ENCODE assay signal across 22 cellular contexts in the genomic region with DNA sequence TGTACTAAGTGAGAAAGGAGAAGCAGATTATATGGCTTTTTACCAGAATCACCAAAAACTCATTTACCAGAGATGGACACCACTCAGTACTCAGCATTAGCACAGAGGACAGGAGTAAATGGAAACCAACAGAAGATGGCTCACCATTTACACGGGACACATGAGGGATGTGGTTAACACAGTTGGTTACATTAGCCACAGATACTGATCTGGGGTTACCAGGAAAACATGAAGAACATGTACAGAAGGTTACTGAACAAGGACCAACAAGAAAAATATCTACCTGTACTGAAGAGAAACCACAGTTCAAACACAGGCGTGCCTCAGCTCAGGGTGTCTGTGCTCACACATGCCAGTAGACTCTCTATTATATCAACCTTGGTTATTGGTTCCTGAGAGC.
DNase-seq lines count a peak whose midpoint lies in the region; ATAC-seq, FAIRE-seq and TF ChIP-seq lines count a peak whose summit lies in the region.
"Had no signal": no experiment of that assay in that cellular context is flagged by ENCODE, and none has a peak within 500 bp of the region (broad histone marks: within the 10 kb centered on the region; RNA-seq: fewer than 3 reads in every experiment).

No MANE protein-coding gene starts in this region.

- no peaks in the 10 kb centered on the region for H3K79me2 ChIP-seq in GM12878 (ENCODE audit: control insufficient read depth, insufficient read depth, low read length)

- FAIRE-seq in GM12878 (lab: Jason Lieb, UNC), result no peak
- FAIRE-seq: A549, D721Med had no signal

- in situ Hi-C loops in GM12878 (cut with MboI), result no loop called here

- TF ChIP-seq EP300 in GM12878 (IDR thresholded peaks at IDR 0.05; ENCODE audit: borderline replicate concordance in 1 of 2, control insufficient read depth in 1 of 2, low read depth in 2 of 2, low read length in 2 of 2), result no peak

- no peaks in the 10 kb centered on the region for H3K27me3 ChIP-seq in GM12878 (replicated peaks in 1 of 2; ENCODE audit: control insufficient read depth in 2 of 2, insufficient read depth in 2 of 2, low read length in 1 of 2)
- H3K27me3 ChIP-seq: BE2C, Peyer's patch, SJSA1 had no signal

- H2AFZ ChIP-seq in GM12878 (ENCODE audit: control insufficient read depth, low read depth, low read length), result no peak overlapping the region

- intact Hi-C loops in GM12878 (cut with micrococcal nuclease; ENCODE audit: unreplicated experiment), result no loop called here
- intact Hi-C loops in activated naive CD4-positive, alpha-beta T cell treated with anti-CD3 and anti-CD28 coated beads for 36 hours (cut with micrococcal nuclease), result no loop called here

- H3K4me3 Mint-ChIP-seq in activated naive CD4-positive, alpha-beta T cell treated with anti-CD3 and anti-CD28 coated beads for 36 hours, result no peak overlapping the region
- H3K4me3 Mint-ChIP-seq: T-helper 1 cell treated with Interleukin-12 subunit alpha and Interleukin-12 subunit beta and Interleukin-4 antibody, amounts not matched to agents 30 μg/mL and 1 μg/mL, for 36 hours had no signal

- H3K4me1 ChIP-seq in GM12878 (ENCODE audit: control insufficient read depth, insufficient read depth, low read length), result no peaks in the 10 kb centered on the region
- H3K4me1 ChIP-seq: A549, Peyer's patch, SJSA1 had no signal

- no peak overlapping the region for H3K9ac ChIP-seq in GM12878 (ENCODE audit: control insufficient read depth, insufficient read depth, low read length)

- no peak overlapping the region for H3K4me3 ChIP-seq in GM12878
- H3K4me3 ChIP-seq: A549, Peyer's patch, SJSA1 had no signal

- no peaks in the 10 kb centered on the region for H4K20me1 ChIP-seq in GM12878 (ENCODE audit: control insufficient read depth, insufficient read depth)

- peaks cover 4% of the 10 kb centered on the region for H3K9me3 Mint-ChIP-seq in activated naive CD4-positive, alpha-beta T cell treated with anti-CD3 and anti-CD28 coated beads for 36 hours
- H3K9me3 Mint-ChIP-seq: T-helper 1 cell treated with Interleukin-12 subunit alpha and Interleukin-12 subunit beta and Interleukin-4 antibody, amounts not matched to agents 30 μg/mL and 1 μg/mL, for 36 hours had no signal

- 0% methylated on average over 2 of the region's 2 CpGs for WGBS in GM12878 (ENCODE audit: insufficient coverage, insufficient replicate concordance, low lambda C conversion rate, missing lambda C conversion rate)

- no peaks in the 10 kb centered on the region for H3K9me3 ChIP-seq in GM12878 (replicated peaks; ENCODE audit: control insufficient read depth, insufficient read depth, low read length)
- H3K9me3 ChIP-seq: A549, BE2C, Peyer's patch, SJSA1 had no signal

- no peak overlapping the region for H3K27ac ChIP-seq in GM12878 (ENCODE audit: control insufficient read depth, insufficient read depth)
- H3K27ac ChIP-seq: A549, Peyer's patch, SJSA1 had no signal

- POLR2A ChIA-PET in GM12878 (lab: Charles Lee), result no interaction called here

- no peak for TF ChIP-seq RAD21 in GM12878 (IDR thresholded peaks at IDR 0.05; ENCODE audit: insufficient read depth, low read depth, low read length)

- DNase-seq in GM12878 (ENCODE audit: low read depth, low spot score) (no peak), erythroblast (lab: John Stamatoyannopoulos, UW) (no peak), putamen (ENCODE audit: low spot score) (no peak)
- no peak for DNase-seq in activated naive CD4-positive, alpha-beta T cell treated with anti-CD3 and anti-CD28 coated beads for 36 hours
- DNase-seq: BE2C, EL, GF-D8, H7, NCI-H1105, NCI-H2029 treated with DMSO at 0.1 percent for 48 hours, NCI-H226, NCI-H510A treated with DMSO at 0.1 percent for 48 hours, NCI-H82, Peyer's patch had no signal

- H3K4me1 Mint-ChIP-seq in activated naive CD4-positive, alpha-beta T cell treated with anti-CD3 and anti-CD28 coated beads for 36 hours (ENCODE audit: low read depth), result no peaks in the 10 kb centered on the region

- ATAC-seq in GM18867 (IDR thresholded peaks at IDR 0.05; ENCODE audit: unreplicated experiment), result peak; percentile 54
- ATAC-seq in GM21423 (IDR thresholded peaks at IDR 0.05; ENCODE audit: unreplicated experiment), result peak; percentile 53
- peak; percentile 54 for ATAC-seq in HG03460 (IDR thresholded peaks at IDR 0.05; ENCODE audit: unreplicated experiment)
- ATAC-seq in GM12878, result peak; percentile 41; the same call in 2 of the 3 replicates
- no peak for ATAC-seq in HG03175 (IDR thresholded peaks at IDR 0.05; ENCODE audit: unreplicated experiment)
- ATAC-seq: A549 had no signal

- no peak overlapping the region for H3K4me2 ChIP-seq in GM12878 (ENCODE audit: control insufficient read depth, insufficient read depth)
- H3K4me2 ChIP-seq: A549 had no signal

- SMC1A ChIA-PET in GM12878 (lab: Charles Lee; ENCODE audit: uncharacterized antibody, unreplicated experiment), result no interaction called here

- no peak overlapping the region for H3K27ac Mint-ChIP-seq in activated naive CD4-positive, alpha-beta T cell treated with anti-CD3 and anti-CD28 coated beads for 36 hours
- H3K27ac Mint-ChIP-seq: T-helper 1 cell treated with Interleukin-12 subunit alpha and Interleukin-12 subunit beta and Interleukin-4 antibody, amounts not matched to agents 30 μg/mL and 1 μg/mL, for 36 hours had no signal

- TF ChIP-seq CTCF in GM12878 (IDR thresholded peaks at IDR 0.05 in 2 of 3, conservative IDR thresholded peaks at IDR 0.05 in 1 of 3; ENCODE audit: control insufficient read depth in 2 of 3, extremely low read depth in 1 of 3, insufficient read depth in 1 of 3, low read depth in 3 of 3, low read length in 3 of 3), result no peak

- no peaks in the 10 kb centered on the region for H3K27me3 Mint-ChIP-seq in activated naive CD4-positive, alpha-beta T cell treated with anti-CD3 and anti-CD28 coated beads for 36 hours (ENCODE audit: low read depth)

- RAD21 ChIA-PET in GM12878 (lab: Charles Lee; ENCODE audit: unreplicated experiment), result interaction anchor here (0.6 to 0.9 kb wide), 2 partner anchors 236 to 246 kb away, joined by 3 to 5 read pairs; no protein-coding TSS in a partner anchor

- H3K36me3 Mint-ChIP-seq in activated naive CD4-positive, alpha-beta T cell treated with anti-CD3 and anti-CD28 coated beads for 36 hours (ENCODE audit: low read depth), result no peaks in the 10 kb centered on the region

- no peaks in the 10 kb centered on the region for H3K36me3 ChIP-seq in GM12878 (ENCODE audit: control insufficient read depth in 2 of 2, insufficient read depth in 2 of 2, low read length in 1 of 2)
- H3K36me3 ChIP-seq: BE2C, Peyer's patch, SJSA1 had no signal

- CTCF ChIA-PET in GM12878 (lab: Yijun Ruan, JAX), result no interaction called here
- CTCF ChIA-PET in activated naive CD4-positive, alpha-beta T cell treated with anti-CD3 and anti-CD28 coated beads for 36 hours (lab: Charles Lee), result no interaction called here

- TF ChIP-seq POLR2A in GM12878 (IDR thresholded peaks at IDR 0.05; ENCODE audit: low read depth, low read length), result no peak
- TF ChIP-seq POLR2A in erythroblast (IDR thresholded peaks at IDR 0.05; ENCODE audit: low read length), result no peak

- BruUV-seq in GM12878 (replicated peaks; lab: Mats Ljungman, UMichigan), result no TSS peak

TF ChIP-seq in GM12878, 131 proteins besides CTCF, POLR2A, EP300 and RAD21:
- TF ChIP-seq, protein P1, sequence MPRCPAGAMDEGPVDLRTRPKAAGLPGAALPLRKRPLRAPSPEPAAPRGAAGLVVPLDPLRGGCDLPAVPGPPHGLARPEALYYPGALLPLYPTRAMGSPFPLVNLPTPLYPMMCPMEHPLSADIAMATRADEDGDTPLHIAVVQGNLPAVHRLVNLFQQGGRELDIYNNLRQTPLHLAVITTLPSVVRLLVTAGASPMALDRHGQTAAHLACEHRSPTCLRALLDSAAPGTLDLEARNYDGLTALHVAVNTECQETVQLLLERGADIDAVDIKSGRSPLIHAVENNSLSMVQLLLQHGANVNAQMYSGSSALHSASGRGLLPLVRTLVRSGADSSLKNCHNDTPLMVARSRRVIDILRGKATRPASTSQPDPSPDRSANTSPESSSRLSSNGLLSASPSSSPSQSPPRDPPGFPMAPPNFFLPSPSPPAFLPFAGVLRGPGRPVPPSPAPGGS (IDR thresholded peaks at IDR 0.05; ENCODE audit: borderline replicate concordance, insufficient read depth, low read depth, low read length, poor library complexity, severe bottlenecking), result no peak
- no peak for TF ChIP-seq MEF2B (IDR thresholded peaks at IDR 0.05; ENCODE audit: partially characterized antibody, poor library complexity, severe bottlenecking)
